Comparison of ENCODE assay signal across 16 cellular contexts in the genomic region with DNA sequence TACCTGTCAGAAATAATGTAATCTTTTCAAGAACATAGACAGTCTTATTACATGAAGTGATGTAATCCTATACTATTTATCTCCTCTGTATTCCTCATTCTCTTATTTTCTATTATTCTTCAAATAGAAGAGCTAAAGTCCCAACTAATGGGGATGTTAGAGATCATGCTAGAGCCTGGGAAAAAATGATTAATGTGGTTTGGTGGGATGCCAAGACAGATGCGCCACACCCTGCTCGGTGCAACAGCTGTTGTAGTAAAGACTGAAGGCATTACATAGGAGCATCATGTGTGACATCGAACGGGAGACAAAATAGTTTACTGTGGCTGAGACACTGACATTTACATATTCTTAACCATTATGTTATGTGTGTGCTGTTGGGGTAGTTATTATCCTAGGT.
A peak's percentile ranks its signal among the peaks of the same experiment; 100 is the strongest.
DNase-seq lines count a peak whose midpoint lies in the region; FAIRE-seq and TF ChIP-seq lines count a peak whose summit lies in the region.
"Had no signal": no experiment of that assay in that cellular context is flagged by ENCODE, and none has a peak within 500 bp of the region (broad histone marks: within the 10 kb centered on the region; RNA-seq: fewer than 3 reads in every experiment).

No MANE protein-coding gene starts in this region.

- no peak overlapping the region for H3K27ac Mint-ChIP-seq in mesothelial cell of epicardium
- H3K27ac Mint-ChIP-seq: activated CD8-positive, alpha-beta T cell treated with anti-CD3 and anti-CD28 coated beads for 36 hours; activated T-helper 2 cell treated with anti-CD3 and anti-CD28 coated beads, Interferon-gamma antibody, Interleukin-2, Interleukin-4, amounts not matched to agents 10 μg/mL and 5 μg/mL and 100 μg/mL, durations not matched to agents 14 hours and 24 hours and 36 hours had no signal

- no peak for FAIRE-seq in urothelium cell line (lab: Jason Lieb, UNC)
- FAIRE-seq: A549, K562 had no signal

- H3K9me3 Mint-ChIP-seq in mesothelial cell of epicardium = peaks cover 5% of the 10 kb centered on the region
- H3K9me3 Mint-ChIP-seq: activated T-helper 2 cell treated with anti-CD3 and anti-CD28 coated beads, Interferon-gamma antibody, Interleukin-2, Interleukin-4, amounts not matched to agents 10 μg/mL and 5 μg/mL and 100 μg/mL, durations not matched to agents 14 hours and 24 hours and 36 hours had no signal

- no peaks in the 10 kb centered on the region for H3K9me3 ChIP-seq in effector memory CD4-positive, alpha-beta T cell (ENCODE audit: control insufficient read depth, low read length)
- H3K9me3 ChIP-seq: A549, upper lobe of right lung had no signal

- no peak overlapping the region for H3K4me3 ChIP-seq in epithelial cell of esophagus (ENCODE audit: low read length)
- no peak overlapping the region for H3K4me3 ChIP-seq in effector memory CD4-positive, alpha-beta T cell (ENCODE audit: insufficient read depth, low read depth, low read length, poor library complexity, severe bottlenecking)
- H3K4me3 ChIP-seq: A549, K562, SK-N-MC, upper lobe of right lung had no signal

- H3K4me1 Mint-ChIP-seq in mesothelial cell of epicardium = peaks cover 45% of the 10 kb centered on the region

- H3K4me3 Mint-ChIP-seq in mesothelial cell of epicardium = no peak overlapping the region
- H3K4me3 Mint-ChIP-seq: activated CD8-positive, alpha-beta T cell treated with anti-CD3 and anti-CD28 coated beads for 36 hours had no signal

- TF ChIP-seq CTCF in epithelial cell of esophagus (IDR thresholded peaks at IDR 0.05; ENCODE audit: insufficient read depth, low read depth, low read length, missing control alignments) (no peak), mesothelial cell of epicardium (IDR thresholded peaks at IDR 0.05; ENCODE audit: unreplicated experiment) (no peak)

- H3K27me3 ChIP-seq in effector memory CD4-positive, alpha-beta T cell (replicated peaks; ENCODE audit: control insufficient read depth, insufficient read depth, low read length, poor library complexity, severe bottlenecking) = no peaks in the 10 kb centered on the region
- H3K27me3 ChIP-seq: upper lobe of right lung had no signal

- no peaks in the 10 kb centered on the region for H3K36me3 ChIP-seq in effector memory CD4-positive, alpha-beta T cell (ENCODE audit: control insufficient read depth, insufficient read depth, low read length)
- H3K36me3 ChIP-seq: upper lobe of right lung had no signal

- no peaks in the 10 kb centered on the region for H3K27me3 Mint-ChIP-seq in mesothelial cell of epicardium (ENCODE audit: low read depth)

- DNase-seq in SHP77 (lab: John Stamatoyannopoulos, UW) (peak; percentile 14 to 19), SHP77 treated with DMSO at 0.1 percent for 48 hours (lab: John Stamatoyannopoulos, UW) (no peak), NCI-H748 (lab: John Stamatoyannopoulos, UW; ENCODE audit: unreplicated experiment) (peak; percentile 82), epithelial cell of esophagus (ENCODE audit: low read depth) (peak; percentile 56), urothelium cell line (ENCODE audit: low spot score) (peak; percentile 22), mesothelial cell of epicardium (ENCODE audit: low spot score in 2 of 2, unreplicated experiment in 2 of 2) (no peak)
- DNase-seq in activated naive CD4-positive, alpha-beta T cell treated with Interleukin-2 at 50 U/mL for 16 hours = no peak
- DNase-seq in effector memory CD4-positive, alpha-beta T cell = no peak
- DNase-seq: activated CD8-positive, alpha-beta T cell treated with anti-CD3 and anti-CD28 coated beads for 36 hours; NCI-H187; stimulated activated naive CD4-positive, alpha-beta T cell; upper lobe of right lung had no signal

- H3K27ac ChIP-seq in effector memory CD4-positive, alpha-beta T cell (ENCODE audit: insufficient read depth, low read length, poor library complexity, severe bottlenecking) = no peak overlapping the region
- H3K27ac ChIP-seq: A549, SK-N-MC, upper lobe of right lung had no signal

- H3K36me3 Mint-ChIP-seq in mesothelial cell of epicardium = no peaks in the 10 kb centered on the region

- no peaks in the 10 kb centered on the region for H3K4me1 ChIP-seq in effector memory CD4-positive, alpha-beta T cell (ENCODE audit: control insufficient read depth, insufficient read depth, low read length, poor library complexity, severe bottlenecking)
- H3K4me1 ChIP-seq: upper lobe of right lung had no signal

Comparison
In these comparisons a context has a peak if more than half of its experiments do, and no peak if none do; other contexts are left out.
1. DNase-seq: peak in SHP77 (2 of 2), NCI-H748 (single experiment), epithelial cell of esophagus (single experiment) and urothelium cell line (single experiment); none in SHP77 treated with DMSO at 0.1 percent for 48 hours (single experiment), activated naive CD4-positive, alpha-beta T cell treated with Interleukin-2 at 50 U/mL for 16 hours (single experiment), effector memory CD4-positive, alpha-beta T cell (0 of 3) and mesothelial cell of epicardium (0 of 2).